11 cellular contexts compared by ENCODE assay signal in genomic region chr17:2068101-2068518, GRCh38. TPM values are rescaled to one million over a fixed set of nuclear protein-coding genes. Genes with fewer than 3 reads are reported as not detected.
DNase-seq lines count a peak whose midpoint lies in the region; ATAC-seq, FAIRE-seq and TF ChIP-seq lines count a peak whose summit lies in the region.
"Had no signal": no experiment of that assay in that cellular context is flagged by ENCODE, and none has a peak within 500 bp of the region (broad histone marks: within the 10 kb centered on the region; RNA-seq: fewer than 3 reads in every experiment).

No MANE protein-coding gene starts in this region.

- H3K4me3 Mint-ChIP-seq in CD8-positive, alpha-beta T cell: no peak overlapping the region

- dilution Hi-C loops in endothelial cell of umbilical vein (cut with MboI; ENCODE audit: extremely low pct_ligation_motif_present, low sequenced_read_pairs): no loop called here

- no peaks in the 10 kb centered on the region for H3K9me3 ChIP-seq in CD8-positive, alpha-beta T cell (ENCODE audit: low read length)
- H3K9me3 ChIP-seq in endothelial cell of umbilical vein (replicated peaks; ENCODE audit: control insufficient read depth, insufficient read depth, low read length): no peaks in the 10 kb centered on the region

- no peak for FAIRE-seq in endothelial cell of umbilical vein (lab: Jason Lieb, UNC)
- FAIRE-seq: keratinocyte had no signal

- H3K36me3 ChIP-seq in CD8-positive, alpha-beta T cell (ENCODE audit: insufficient read depth, low read length): peaks cover 37% of the 10 kb centered on the region
- H3K36me3 ChIP-seq in endothelial cell of umbilical vein (ENCODE audit: control insufficient read depth in 2 of 2, extremely low read depth in 1 of 2, insufficient read depth in 2 of 2, low read length in 2 of 2) (peaks cover 0 to 6% of the 10 kb centered on the region in 2 experiments), rectal smooth muscle tissue (ENCODE audit: control insufficient read depth, insufficient read depth, low read length) (peaks cover 14% of the 10 kb centered on the region)

- no peak for TF ChIP-seq POLR2A in endothelial cell of umbilical vein (IDR thresholded peaks at IDR 0.05; ENCODE audit: low read depth, low read length)

- H3K9me3 Mint-ChIP-seq in CD8-positive, alpha-beta T cell: no peaks in the 10 kb centered on the region

- CTCF ChIA-PET in CD8-positive, alpha-beta T cell (lab: Charles Lee): interaction anchor here (1.0 to 1.7 kb wide), 2 partner anchors 14 to 25 kb away, joined by 3 to 12 read pairs; partner anchors contain the start of gene HIC1
- CTCF ChIA-PET in endothelial cell of umbilical vein (lab: Charles Lee): interaction anchor here (0.8 to 17.2 kb wide), 13 partner anchors 13 to 177 kb away, joined by 3 to 455 read pairs (median 7); partner anchors contain the start of gene HIC1

- peaks cover 7% of the 10 kb centered on the region for H3K27me3 Mint-ChIP-seq in CD8-positive, alpha-beta T cell (ENCODE audit: low read depth)

- peaks cover 5% of the 10 kb centered on the region for H3K79me2 ChIP-seq in endothelial cell of umbilical vein (ENCODE audit: control insufficient read depth, insufficient read depth, low read length)

- BruUV-seq in endothelial cell of umbilical vein (replicated peaks; lab: Mats Ljungman, UMichigan): no TSS peak

- H3K4me2 ChIP-seq in endothelial cell of umbilical vein (ENCODE audit: insufficient read depth, low read length): no peak overlapping the region

- intact Hi-C loops in CD8-positive, alpha-beta T cell (cut with DNase I, micrococcal nuclease): no loop called here
- intact Hi-C loops in endothelial cell of umbilical vein (cut with micrococcal nuclease): loop anchor here (1.0 kb wide), 1 partner anchor 104 kb away; no protein-coding TSS in a partner anchor

- peak overlapping the region; percentile 74 for H3K27ac Mint-ChIP-seq in CD8-positive, alpha-beta T cell

- no peak overlapping the region for H3K27ac ChIP-seq in CD8-positive, alpha-beta T cell (ENCODE audit: low read depth, low read length)
- H3K27ac ChIP-seq in endothelial cell of umbilical vein (ENCODE audit: insufficient read depth, low read depth, low read length) (peak overlapping the region; percentile 78), rectal smooth muscle tissue (ENCODE audit: low read depth, low read length) (peak overlapping the region; percentile 33)

- ATAC-seq in CD8-positive, alpha-beta T cell: no peak

- no peaks in the 10 kb centered on the region for H4K20me1 ChIP-seq in endothelial cell of umbilical vein (replicated peaks; ENCODE audit: control insufficient read depth, extremely low read depth, insufficient read depth, low read length)

- peaks cover 89% of the 10 kb centered on the region for H3K36me3 Mint-ChIP-seq in CD8-positive, alpha-beta T cell

- H3K4me3 ChIP-seq in CD8-positive, alpha-beta T cell (ENCODE audit: low read depth, low read length): no peak overlapping the region
- H3K4me3 ChIP-seq in endothelial cell of umbilical vein (replicated peaks in 1 of 3; ENCODE audit: insufficient read depth in 1 of 3, low read depth in 1 of 3, low read length in 3 of 3) (no peak overlapping the region), rectal smooth muscle tissue (ENCODE audit: low read length) (no peak overlapping the region)

- H3K9ac ChIP-seq in endothelial cell of umbilical vein (replicated peaks; ENCODE audit: extremely low read depth, insufficient read depth, low read length) (peak overlapping the region; percentile 30), rectal smooth muscle tissue (ENCODE audit: low read length) (no peak overlapping the region)

- H2AFZ ChIP-seq in endothelial cell of umbilical vein (ENCODE audit: low read depth, low read length): no peak overlapping the region

- TF ChIP-seq CTCF in CD8-positive, alpha-beta T cell (IDR thresholded peaks at IDR 0.05): no peak
- TF ChIP-seq CTCF in endothelial cell of umbilical vein (IDR thresholded peaks at IDR 0.05; ENCODE audit: extremely low read depth in 1 of 2, insufficient read depth in 1 of 2, low read depth in 1 of 2, low read length in 2 of 2): no peak

- peaks cover 7% of the 10 kb centered on the region for H3K4me1 ChIP-seq in CD8-positive, alpha-beta T cell (ENCODE audit: insufficient read depth, low read length)
- peaks cover 70% of the 10 kb centered on the region for H3K4me1 ChIP-seq in endothelial cell of umbilical vein (ENCODE audit: control insufficient read depth, extremely low read depth, insufficient read depth, low read length)
- peaks cover 30% of the 10 kb centered on the region for H3K4me1 ChIP-seq in rectal smooth muscle tissue (ENCODE audit: control insufficient read depth, insufficient read depth, low read length)

- no peaks in the 10 kb centered on the region for H3K9me1 ChIP-seq in endothelial cell of umbilical vein (replicated peaks; ENCODE audit: control insufficient read depth, extremely low read depth, insufficient read depth, low read length)

- H3K4me1 Mint-ChIP-seq in CD8-positive, alpha-beta T cell (ENCODE audit: low read depth): peaks cover 41% of the 10 kb centered on the region

- H3K27me3 ChIP-seq in CD8-positive, alpha-beta T cell (ENCODE audit: insufficient read depth, low read length): no peaks in the 10 kb centered on the region
- H3K27me3 ChIP-seq in endothelial cell of umbilical vein (ENCODE audit: control insufficient read depth in 2 of 2, insufficient read depth in 2 of 2, low read length in 2 of 2) (no peaks in the 10 kb centered on the region), rectal smooth muscle tissue (ENCODE audit: control insufficient read depth, insufficient read depth, low read length) (no peaks in the 10 kb centered on the region)

- POLR2A ChIA-PET in CD8-positive, alpha-beta T cell (lab: Charles Lee): interaction anchor here (0.6 kb wide), 1 partner anchor 220 kb away, joined by 3 read pairs; no protein-coding TSS in a partner anchor
- POLR2A ChIA-PET in endothelial cell of umbilical vein (lab: Charles Lee): interaction anchor here (1.1 to 1.8 kb wide), 3 partner anchors 10 to 177 kb away, joined by 3 to 4 read pairs (median 4); no protein-coding TSS in a partner anchor

- no peak for DNase-seq in CD8-positive, alpha-beta T cell
- DNase-seq in RPMI7951 (ENCODE audit: low read depth): peak; percentile 85
- no peak for DNase-seq in endothelial cell of umbilical vein (ENCODE audit: low read depth, low spot score)
- DNase-seq in HuH-7 (ENCODE audit: low spot score): no peak
- no peak for DNase-seq in activated gamma-delta T cell treated with Interleukin-2 at 50 U/mL for 16 hours
- no peak for DNase-seq in cerebellar nuclear complex (lab: John Stamatoyannopoulos, UW)
- no peak for DNase-seq in stimulated activated CD4-positive, alpha-beta T cell treated with anti-CD3 and anti-CD28 coated beads, Interleukin-15, amount 100 ng/mL, for 24 hours
- DNase-seq: DMS79, NCI-H187 had no signal

TF ChIP-seq in endothelial cell of umbilical vein, 7 proteins besides CTCF, POLR2A, EP300 and RAD21 (continues in another document):
- no peak for TF ChIP-seq POLR2AphosphoS5 (IDR thresholded peaks at IDR 0.05; ENCODE audit: insufficient read depth, low read depth, low read length)

RNA-seq across cellular contexts. Expression of gene HIC1, which starts 13.2 kb away (rescaled TPM):
- 10 to 100 TPM; 12.1 to 13.0 TPM for total RNA-seq in CD8-positive, alpha-beta T cell
- 4.6 and 14.2 TPM in 2 replicates for total RNA-seq in RPMI7951 (2014; rRNA removed; shearing (Covaris generic))
- 25.8 and 35.5 TPM in 2 replicates for total RNA-seq in endothelial cell of umbilical vein
- 18.2 and 20.2 TPM in 2 replicates for polyA plus RNA-seq in endothelial cell of umbilical vein
- 6.5 and 11.3 TPM in 2 replicates for polyA plus RNA-seq in endothelial cell of umbilical vein (2011; cell fraction: cytosol; rRNA removed)
- 46.4 and 50.2 TPM in 2 replicates for polyA plus RNA-seq in endothelial cell of umbilical vein (2011; cell fraction: nucleus; rRNA removed)
- 8.2 and 19.6 TPM in 2 replicates for polyA plus RNA-seq in endothelial cell of umbilical vein (2012)
- polyA minus RNA-seq in endothelial cell of umbilical vein: 10.7 and 22.4 TPM in 2 replicates
- not detected for polyA minus RNA-seq in endothelial cell of umbilical vein (2011; cell fraction: cytosol; rRNA and poly(A)+ RNA removed)
- polyA minus RNA-seq in endothelial cell of umbilical vein (2011; cell fraction: nucleus; rRNA and poly(A)+ RNA removed): 56.9 and 118 TPM in 2 replicates

RNA-seq across cellular contexts. Expression of gene OVCA2, which starts 26.3 kb away (rescaled TPM):
- 10 to 100 TPM; 38.7 to 48.2 TPM for total RNA-seq in CD8-positive, alpha-beta T cell
- 67.5 and 69.9 TPM in 2 replicates for total RNA-seq in RPMI7951 (2014; rRNA removed; shearing (Covaris generic))
- total RNA-seq in endothelial cell of umbilical vein: 40.9 and 41.3 TPM in 2 replicates
- polyA plus RNA-seq in endothelial cell of umbilical vein: 84.2 and 102 TPM in 2 replicates
- polyA plus RNA-seq in endothelial cell of umbilical vein (2011; cell fraction: cytosol; rRNA removed): 62.0 and 68.4 TPM in 2 replicates
- 27.0 and 34.3 TPM in 2 replicates for polyA plus RNA-seq in endothelial cell of umbilical vein (2011; cell fraction: nucleus; rRNA removed)
- polyA plus RNA-seq in endothelial cell of umbilical vein (2012): 40.7 and 40.8 TPM in 2 replicates
- polyA minus RNA-seq in endothelial cell of umbilical vein: 29.7 and 32.0 TPM in 2 replicates
- 24.1 TPM for polyA minus RNA-seq in endothelial cell of umbilical vein (2011; cell fraction: cytosol; rRNA and poly(A)+ RNA removed)
- polyA minus RNA-seq in endothelial cell of umbilical vein (2011; cell fraction: nucleus; rRNA and poly(A)+ RNA removed): 4.8 and 6.6 TPM in 2 replicates

RNA-seq across cellular contexts. Expression of gene DPH1, which starts 38.2 kb away (rescaled TPM):
- 100 to 1,000 TPM; 128 to 149 TPM for total RNA-seq in CD8-positive, alpha-beta T cell
- total RNA-seq in RPMI7951 (2014; rRNA removed; shearing (Covaris generic)): 12.1 and 16.3 TPM in 2 replicates
- 37.8 and 38.5 TPM in 2 replicates for total RNA-seq in endothelial cell of umbilical vein
- polyA plus RNA-seq in endothelial cell of umbilical vein: 45.6 and 50.4 TPM in 2 replicates
- polyA plus RNA-seq in endothelial cell of umbilical vein (2011; cell fraction: cytosol; rRNA removed): 24.4 and 28.4 TPM in 2 replicates
- polyA plus RNA-seq in endothelial cell of umbilical vein (2011; cell fraction: nucleus; rRNA removed): 113 and 132 TPM in 2 replicates
- polyA plus RNA-seq in endothelial cell of umbilical vein (2012): 27.7 and 30.0 TPM in 2 replicates
- 28.8 and 50.5 TPM in 2 replicates for polyA minus RNA-seq in endothelial cell of umbilical vein
- 34.0 TPM for polyA minus RNA-seq in endothelial cell of umbilical vein (2011; cell fraction: cytosol; rRNA and poly(A)+ RNA removed)
- 36.8 and 41.4 TPM in 2 replicates for polyA minus RNA-seq in endothelial cell of umbilical vein (2011; cell fraction: nucleus; rRNA and poly(A)+ RNA removed)

RNA-seq across cellular contexts. Expression of gene RTN4RL1, which starts 43.0 kb away (rescaled TPM):
- total RNA-seq in CD8-positive, alpha-beta T cell: not detected
- total RNA-seq in RPMI7951 (2014; rRNA removed; shearing (Covaris generic)): 7.6 and 8.8 TPM in 2 replicates
- total RNA-seq in endothelial cell of umbilical vein: not detected in 2 replicates
- polyA plus RNA-seq in endothelial cell of umbilical vein: 0.03 and 0.04 TPM in 2 replicates
- 0.03 TPM in 2 replicates for polyA plus RNA-seq in endothelial cell of umbilical vein (2011; cell fraction: cytosol; rRNA removed)
- polyA plus RNA-seq in endothelial cell of umbilical vein (2011; cell fraction: nucleus; rRNA removed): not detected in 2 replicates
- 0.04 and 0.11 TPM in 2 replicates for polyA plus RNA-seq in endothelial cell of umbilical vein (2012)
- polyA minus RNA-seq in endothelial cell of umbilical vein: 0.08 TPM in 1 of 2 replicates, not detected in the other
- not detected for polyA minus RNA-seq in endothelial cell of umbilical vein (2011; cell fraction: cytosol; rRNA and poly(A)+ RNA removed)
- not detected in 2 replicates for polyA minus RNA-seq in endothelial cell of umbilical vein (2011; cell fraction: nucleus; rRNA and poly(A)+ RNA removed)
